32 cellular contexts compared by ENCODE assay signal in the genomic region with DNA sequence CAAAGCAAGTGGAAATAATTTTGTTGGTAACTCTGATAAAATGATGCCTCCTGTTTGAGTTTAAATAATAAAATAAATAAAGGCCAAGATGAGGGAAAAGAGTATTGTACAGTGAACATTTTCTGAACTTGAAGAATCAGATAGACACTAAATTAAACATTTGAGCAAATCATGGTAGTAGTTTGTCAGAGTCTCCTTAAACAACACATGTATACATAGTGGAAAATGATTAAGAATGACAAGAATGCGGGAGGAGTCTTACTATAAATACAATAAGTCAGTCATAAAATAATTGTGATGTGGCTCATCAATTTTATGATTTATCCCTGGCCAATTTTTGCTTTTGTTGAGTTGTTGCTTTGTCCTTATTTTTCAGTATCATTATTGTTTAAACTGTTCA.
DNase-seq lines count a peak whose midpoint lies in the region; ATAC-seq and TF ChIP-seq lines count a peak whose summit lies in the region.
"Had no signal": no experiment of that assay in that cellular context is flagged by ENCODE, and none has a peak within 500 bp of the region (broad histone marks: within the 10 kb centered on the region; RNA-seq: fewer than 3 reads in every experiment).

No MANE protein-coding gene starts in this region.

- no peak overlapping the region for H2BK5ac ChIP-seq in trophoblast cell (ENCODE audit: low read depth, low read length, poor library complexity)

- no peaks in the 10 kb centered on the region for H3F3A ChIP-seq in PC-3 (ENCODE audit: low read length, unreplicated experiment)

- H3K36me3 Mint-ChIP-seq in nephron (ENCODE audit: low read depth): no peaks in the 10 kb centered on the region
- H3K36me3 Mint-ChIP-seq: activated naive CD4-positive, alpha-beta T cell treated with anti-CD3 and anti-CD28 coated beads, Interleukin-2, amount 50 U/mL, for 24 hours; CD8-positive, alpha-beta memory T cell had no signal

- no peaks in the 10 kb centered on the region for H3K79me1 ChIP-seq in trophoblast cell (ENCODE audit: low read length)

- TF ChIP-seq CTCF in PC-3 (conservative IDR thresholded peaks at IDR 0.05; ENCODE audit: low read depth, low read length): no peak
- no peak for TF ChIP-seq CTCF in nephron (IDR thresholded peaks at IDR 0.05; ENCODE audit: unreplicated experiment in 3 of 3)

- H3K4ac ChIP-seq in trophoblast cell (ENCODE audit: low read depth, low read length): no peak overlapping the region

- H2AFZ ChIP-seq in PC-3 (ENCODE audit: low read length) (no peak overlapping the region), trophoblast cell (ENCODE audit: insufficient read depth, low read length, poor library complexity) (no peak overlapping the region)
- H2AFZ ChIP-seq: parathyroid adenoma had no signal

- H4K91ac ChIP-seq in trophoblast cell (ENCODE audit: low read depth, low read length): no peak overlapping the region

- H3K36me3 ChIP-seq in PC-3 (ENCODE audit: low read depth, low read length) (no peaks in the 10 kb centered on the region), trophoblast cell (ENCODE audit: control insufficient read depth in 1 of 2, insufficient read depth in 2 of 2, low read length in 2 of 2) (no peaks in the 10 kb centered on the region)
- H3K36me3 ChIP-seq: BE2C, HAP-1, MG63, right atrium auricular region, thoracic aorta, uterus had no signal

- H3K9me3 ChIP-seq in PC-3 (ENCODE audit: low read length): no peaks in the 10 kb centered on the region
- no peaks in the 10 kb centered on the region for H3K9me3 ChIP-seq in trophoblast cell (ENCODE audit: insufficient read depth, low read depth, low read length)
- H3K9me3 ChIP-seq: BE2C, HAP-1, mucosa of descending colon, right atrium auricular region, thoracic aorta, uterus had no signal

- BruUV-seq in PC-3 (replicated peaks; lab: Mats Ljungman, UMichigan): no TSS peak

- intact Hi-C loops in PC-3 (cut with micrococcal nuclease): no loop called here

- H3K4me2 ChIP-seq in PC-3 (ENCODE audit: low read length) (peak overlapping the region; percentile 43), trophoblast cell (ENCODE audit: low read length) (no peak overlapping the region)

- H3K4me3 Mint-ChIP-seq in nephron: no peak overlapping the region
- H3K4me3 Mint-ChIP-seq: activated naive CD4-positive, alpha-beta T cell treated with anti-CD3 and anti-CD28 coated beads, Interleukin-2, amount 50 U/mL, for 24 hours; CD8-positive, alpha-beta memory T cell had no signal

- CTCF ChIA-PET in PC-3 (lab: Charles Lee): no interaction called here

- H3K4me1 Mint-ChIP-seq in nephron: peaks cover 40% of the 10 kb centered on the region
- H3K4me1 Mint-ChIP-seq: activated naive CD4-positive, alpha-beta T cell treated with anti-CD3 and anti-CD28 coated beads, Interleukin-2, amount 50 U/mL, for 24 hours; CD8-positive, alpha-beta memory T cell had no signal

- no peak overlapping the region for H3K9ac ChIP-seq in PC-3 (ENCODE audit: low read length)
- no peak overlapping the region for H3K9ac ChIP-seq in trophoblast cell (ENCODE audit: low read length)
- H3K9ac ChIP-seq: parathyroid adenoma had no signal

- POLR2A ChIA-PET in PC-3 (lab: Charles Lee; ENCODE audit: unreplicated experiment): interaction anchor here (0.6 kb wide), 1 partner anchor 1655 kb away, joined by 3 read pairs; no protein-coding TSS in a partner anchor

- H3K14ac ChIP-seq in trophoblast cell (ENCODE audit: low read length): no peak overlapping the region

- H2AK5ac ChIP-seq in trophoblast cell (ENCODE audit: low read length): no peak overlapping the region

- peaks cover 18% of the 10 kb centered on the region for H3K4me1 ChIP-seq in PC-3 (ENCODE audit: insufficient read depth, low read length)
- peaks cover 0 to 2% of the 10 kb centered on the region in 2 experiments for H3K4me1 ChIP-seq in trophoblast cell (ENCODE audit: control insufficient read depth in 1 of 2, insufficient read depth in 2 of 2, low read length in 2 of 2)
- H3K4me1 ChIP-seq: parathyroid adenoma had no signal

- peaks cover 7% of the 10 kb centered on the region for H3K9me3 Mint-ChIP-seq in nephron
- H3K9me3 Mint-ChIP-seq: activated naive CD4-positive, alpha-beta T cell treated with anti-CD3 and anti-CD28 coated beads, Interleukin-2, amount 50 U/mL, for 24 hours; activated T-helper 2 cell treated with anti-CD3 and anti-CD28 coated beads, Interferon-gamma antibody, Interleukin-2, Interleukin-4, amounts not matched to agents 10 μg/mL and 5 μg/mL and 100 μg/mL, durations not matched to agents 14 hours and 24 hours and 36 hours; CD8-positive, alpha-beta memory T cell had no signal

- no peak overlapping the region for H3K4me3 ChIP-seq in PC-3 (ENCODE audit: low read length)
- no peak overlapping the region for H3K4me3 ChIP-seq in trophoblast cell (ENCODE audit: low read depth, low read length)
- H3K4me3 ChIP-seq: HAP-1, MG63, mucosa of descending colon, right atrium auricular region, uterus had no signal

- H3K9me2 ChIP-seq in PC-3 (replicated peaks; ENCODE audit: low read length): no peaks in the 10 kb centered on the region

- peak; percentile 35 for DNase-seq in COLO829 (ENCODE audit: low spot score)
- peak; percentile 56 for DNase-seq in PC-3
- peak; percentile 17 for DNase-seq in dermis blood vessel endothelial cell
- DNase-seq in trophoblast cell: no peak
- no peak for DNase-seq in effector CD8-positive, alpha-beta T cell (lab: John Stamatoyannopoulos, UW)
- no peak for DNase-seq in GF-D8 (lab: John Stamatoyannopoulos, UW)
- DNase-seq: activated CD4-positive, alpha-beta T cell treated with anti-CD3 and anti-CD28 coated beads, Interleukin-2, amount 50 U/mL, for 48 hours; activated CD8-positive, alpha-beta memory T cell treated with anti-CD3 and anti-CD28 coated beads, Interleukin-2, amount 50 U/mL, for 4 hours; anterior cingulate cortex; BE2C; CD8-positive, alpha-beta memory T cell; glutamatergic neuron; KBM-7; mucosa of descending colon; NCI-H1105 treated with DMSO at 0.1 percent for 48 hours; NCI-H1930; NCI-H526 treated with DMSO at 0.1 percent for 48 hours; SIG-M5; stimulated activated CD4-positive, alpha-beta T cell treated with anti-CD3 and anti-CD28 coated beads, Interleukin-15, amount 100 ng/mL, for 24 hours; stimulated activated naive CD4-positive, alpha-beta T cell treated with Interleukin-2 at 50 U/mL for 16 hours; T-helper 1 cell; uterus had no signal

- H2BK120ac ChIP-seq in trophoblast cell (ENCODE audit: insufficient read depth, low read length, poor library complexity): no peak overlapping the region

- ATAC-seq in PC-3: peak; percentile 64
- no peak for ATAC-seq in HG02973 (IDR thresholded peaks at IDR 0.05; ENCODE audit: unreplicated experiment)
- ATAC-seq: mucosa of descending colon, Panc1 had no signal

- no peak overlapping the region for H2BK12ac ChIP-seq in trophoblast cell (ENCODE audit: low read length)

- H3K23ac ChIP-seq in trophoblast cell (ENCODE audit: low read length): no peak overlapping the region

- H3K27ac Mint-ChIP-seq in nephron: peak overlapping the region; percentile 91 to 98 (median 97)
- H3K27ac Mint-ChIP-seq: activated naive CD4-positive, alpha-beta T cell treated with anti-CD3 and anti-CD28 coated beads, Interleukin-2, amount 50 U/mL, for 24 hours; activated T-helper 2 cell treated with anti-CD3 and anti-CD28 coated beads, Interferon-gamma antibody, Interleukin-2, Interleukin-4, amounts not matched to agents 10 μg/mL and 5 μg/mL and 100 μg/mL, durations not matched to agents 14 hours and 24 hours and 36 hours; CD8-positive, alpha-beta memory T cell had no signal

- H3K18ac ChIP-seq in trophoblast cell (ENCODE audit: low read length): no peak overlapping the region

- H4K12ac ChIP-seq in trophoblast cell (ENCODE audit: low read depth, low read length): no peak overlapping the region

- H4K8ac ChIP-seq in trophoblast cell (ENCODE audit: low read depth, low read length): no peak overlapping the region

- H3K27me3 ChIP-seq in PC-3 (ENCODE audit: low read length) (peaks cover 24% of the 10 kb centered on the region), trophoblast cell (ENCODE audit: insufficient read depth, low read length) (no peaks in the 10 kb centered on the region)
- H3K27me3 ChIP-seq: BE2C, MG63, right atrium auricular region, uterus had no signal

- WGBS in trophoblast cell (ENCODE audit: extremely low coverage, insufficient coverage, insufficient read length): no CpG with 5 or more reads among the region's 1 CpG

- H3K79me2 ChIP-seq in PC-3 (ENCODE audit: low read length): no peaks in the 10 kb centered on the region
- no peaks in the 10 kb centered on the region for H3K79me2 ChIP-seq in trophoblast cell (ENCODE audit: control insufficient read depth, insufficient read depth, low read length, poor library complexity)
- H3K79me2 ChIP-seq: parathyroid adenoma had no signal

- H3K27ac ChIP-seq in PC-3 (ENCODE audit: low read length): no peak overlapping the region
- no peak overlapping the region for H3K27ac ChIP-seq in trophoblast cell (ENCODE audit: low read depth, low read length)
- H3K27ac ChIP-seq: parathyroid adenoma, right atrium auricular region, thoracic aorta, uterus had no signal

- H3K27me3 Mint-ChIP-seq in nephron (ENCODE audit: low read depth): no peaks in the 10 kb centered on the region

- no peaks in the 10 kb centered on the region for H4K20me1 ChIP-seq in PC-3 (ENCODE audit: low read length)

Comparison
In these comparisons a context has a peak if more than half of its experiments do, and no peak if none do; other contexts are left out.
1. DNase-seq: peak in COLO829 (single experiment), PC-3 (single experiment) and dermis blood vessel endothelial cell (single experiment); none in trophoblast cell (0 of 2), effector CD8-positive, alpha-beta T cell (single experiment) and GF-D8 (single experiment).